Comparison of ENCODE assay signal across 8 cellular contexts in genomic region chr6:132820629-132821381, GRCh38. TPM values are rescaled to one million over a fixed set of nuclear protein-coding genes. Genes with fewer than 3 reads are reported as not detected.
DNase-seq lines count a peak whose midpoint lies in the region; ATAC-seq, FAIRE-seq and TF ChIP-seq lines count a peak whose summit lies in the region.

No MANE protein-coding gene starts in this region.

- intact Hi-C loops in prostate gland (cut with DNase I), result loop anchor here (10.0 kb wide), 2 partner anchors 684 to 1274 kb away; no protein-coding TSS in a partner anchor

- no peaks in the 10 kb centered on the region for H4K20me1 ChIP-seq in H9 (ENCODE audit: control insufficient read depth, insufficient read depth, insufficient read length)

- no peak for TF ChIP-seq POLR2A in gastroesophageal sphincter (IDR thresholded peaks at IDR 0.05)
- TF ChIP-seq POLR2A in prostate gland (IDR thresholded peaks at IDR 0.05), result no peak

- no peak overlapping the region for H3K56ac ChIP-seq in H9 (ENCODE audit: insufficient read length, low read depth, low read length)

- no peak overlapping the region for H2AFZ ChIP-seq in H9 (ENCODE audit: low read length)

- peak overlapping the region; percentile 24 to 94 (median 27); a peak in 5 of 7 replicates for H3K27ac Mint-ChIP-seq in H9

- H3K4me2 ChIP-seq in H9 (ENCODE audit: insufficient read depth, insufficient read length, low read length), result no peak overlapping the region

- H4K91ac ChIP-seq in H9 (ENCODE audit: insufficient read length, low read depth, low read length), result no peak overlapping the region

- H2BK5ac ChIP-seq in H9 (ENCODE audit: insufficient read length, low read length), result no peak overlapping the region

- no peak overlapping the region for H2BK20ac ChIP-seq in H9 (ENCODE audit: low read depth, low read length, poor library complexity, severe bottlenecking)

- H3K27me3 ChIP-seq in H9 (ENCODE audit: insufficient read depth, low read length), result no peaks in the 10 kb centered on the region
- H3K27me3 ChIP-seq in gastroesophageal sphincter, result no peaks in the 10 kb centered on the region
- no peaks in the 10 kb centered on the region for H3K27me3 ChIP-seq in prostate gland (replicated peaks; ENCODE audit: insufficient read depth)

- H3K9me3 Mint-ChIP-seq in H9, result no peaks in the 10 kb centered on the region

- H3K36me3 ChIP-seq in gastroesophageal sphincter, result peaks cover 0 to 42% of the 10 kb centered on the region in 2 donors
- H3K36me3 ChIP-seq in prostate gland, result no peaks in the 10 kb centered on the region

- H3K27ac ChIP-seq in H9 (ENCODE audit: insufficient read length, low read depth, low read length) (peak overlapping the region; percentile 27), gastroesophageal sphincter (peak overlapping the region in 3 of 4 donors; percentile 15 to 56 (median 43)), prostate gland (no peak overlapping the region)

- DNase-seq in AG20443 (ENCODE audit: low spot score), result peak; percentile 16
- DNase-seq in H9, result peak; percentile 35
- DNase-seq in D721Med (ENCODE audit: insufficient read length, low spot score), result no peak
- no peak for DNase-seq in prostate gland (ENCODE audit: low spot score)

- H3K4ac ChIP-seq in H9 (ENCODE audit: low read depth, low read length), result no peak overlapping the region

- no peaks in the 10 kb centered on the region for H3K23me2 ChIP-seq in H9 (ENCODE audit: insufficient read length, low read depth, low read length, poor library complexity, severe bottlenecking)

- H3K4me3 ChIP-seq in gastroesophageal sphincter (no peak overlapping the region), prostate gland (no peak overlapping the region)

- H3K27me3 Mint-ChIP-seq in H9 (ENCODE audit: low read depth), result no peaks in the 10 kb centered on the region

- no CpG with 5 or more reads among the region's 5 CpGs for WGBS in H9 (ENCODE audit: extremely low coverage, insufficient read length, low lambda C conversion rate)
- WGBS in gastroesophageal sphincter (ENCODE audit: low coverage in 1 of 2), 2 donors, result 48 to 61% methylated on average over 5 of the region's 5 CpGs
- WGBS in prostate gland, result 65% methylated on average over 5 of the region's 5 CpGs

- no peak overlapping the region for H3T11ph ChIP-seq in H9 (ENCODE audit: low read length)

- H3K36me3 Mint-ChIP-seq in H9 (ENCODE audit: insufficient read depth in 1 of 3, low read depth in 3 of 3), result peaks cover 26 to 41% (median 38%) of the 10 kb centered on the region in 3 experiments

- H2BK120ac ChIP-seq in H9 (ENCODE audit: low read depth, low read length, poor library complexity, severe bottlenecking), result no peak overlapping the region

- H2BK15ac ChIP-seq in H9 (ENCODE audit: low read depth, low read length), result no peak overlapping the region

- no peak overlapping the region for H3K14ac ChIP-seq in H9 (ENCODE audit: insufficient read depth, low read length)

- FAIRE-seq in TTC549 (lab: Jason Lieb, UNC) (peak; percentile 32), D721Med (lab: Jason Lieb, UNC) (no peak)

- no peak overlapping the region for H3K4me3 Mint-ChIP-seq in H9

- H2BK12ac ChIP-seq in H9 (ENCODE audit: insufficient read length, low read depth, low read length), result no peak overlapping the region

- no peaks in the 10 kb centered on the region for H3K79me1 ChIP-seq in H9 (ENCODE audit: insufficient read depth, low read depth, low read length, poor library complexity, severe bottlenecking)

- H3K18ac ChIP-seq in H9 (ENCODE audit: insufficient read length, low read depth, low read length), result no peak overlapping the region

- TF ChIP-seq CTCF in H9 (conservative IDR thresholded peaks at IDR 0.05) (no peak), gastroesophageal sphincter (IDR thresholded peaks at IDR 0.05) (no peak), D721Med (IDR thresholded peaks at IDR 0.05; ENCODE audit: insufficient read depth, missing control alignments) (no peak), prostate gland (IDR thresholded peaks at IDR 0.05) (no peak)

- H3K23ac ChIP-seq in H9 (ENCODE audit: insufficient read length, low read depth, low read length), result no peak overlapping the region

- ATAC-seq in gastroesophageal sphincter, result no peak
- no peak for ATAC-seq in HG03342 (IDR thresholded peaks at IDR 0.05; ENCODE audit: unreplicated experiment)
- no peak for ATAC-seq in HG03439 (IDR thresholded peaks at IDR 0.05; ENCODE audit: unreplicated experiment)

- no peak overlapping the region for H3K9ac ChIP-seq in H9 (ENCODE audit: extremely low read depth, insufficient read length, low read length)

- H3K4me1 ChIP-seq in H9 (ENCODE audit: insufficient read depth, low read length), result no peaks in the 10 kb centered on the region
- H3K4me1 ChIP-seq in gastroesophageal sphincter, result peaks cover 7 to 60% (median 8%) of the 10 kb centered on the region in 3 donors
- H3K4me1 ChIP-seq in prostate gland (replicated peaks), result peaks cover 13% of the 10 kb centered on the region

- no peak overlapping the region for H4K8ac ChIP-seq in H9 (replicated peaks; ENCODE audit: insufficient read length, low read depth, low read length)

- no peaks in the 10 kb centered on the region for H3K9me3 ChIP-seq in H9 (ENCODE audit: control insufficient read depth, low read depth, low read length)
- no peaks in the 10 kb centered on the region for H3K9me3 ChIP-seq in gastroesophageal sphincter
- H3K9me3 ChIP-seq in prostate gland, result no peaks in the 10 kb centered on the region

- no peak overlapping the region for H2AK5ac ChIP-seq in H9 (ENCODE audit: insufficient read length, low read length)

- no peak overlapping the region for H4K5ac ChIP-seq in H9 (ENCODE audit: insufficient read length, low read depth, low read length)

- no peak for TF ChIP-seq EP300 in gastroesophageal sphincter (IDR thresholded peaks at IDR 0.05)

- H3K4me1 Mint-ChIP-seq in H9, result peaks cover 27 to 29% of the 10 kb centered on the region in 2 experiments

- H3K79me2 ChIP-seq in H9 (ENCODE audit: insufficient read depth, low read length), result peaks cover under 1% of the 10 kb centered on the region; the same call in 1 of the 2 replicates

RNA-seq across cellular contexts. Expression of gene RPS12, which starts 6.4 kb away (rescaled TPM):
- 1,381 and 1,382 TPM in 2 replicates for total RNA-seq in H9 (2021)
- 1,000 to 10,000 TPM in 3 of 4 donors, 100 to 1,000 TPM in 1; 757 to 2,446 (median 1,718) TPM for total RNA-seq in gastroesophageal sphincter
- total RNA-seq in prostate gland, result 1,000 to 10,000 TPM in 1 of 2 donors, 100 to 1,000 TPM in 1; 943 to 2,133 TPM

RNA-seq across cellular contexts. Expression of gene SLC18B1, which starts 22.4 kb away (rescaled TPM):
- total RNA-seq in H9 (2021), result 18.1 and 19.8 TPM in 2 replicates
- total RNA-seq in gastroesophageal sphincter, result 10 to 100 TPM in 1 of 4 donors, 1 to 10 TPM in 3; 7.1 to 12.9 (median 8.9) TPM
- 1 to 10 TPM; 5.4 to 7.7 TPM for total RNA-seq in prostate gland

Comparison
In these comparisons a context has a peak if more than half of its experiments do, and no peak if none do; other contexts are left out.
1. DNase-seq: peak in AG20443 (single experiment) and H9 (single experiment); none in D721Med (single experiment) and prostate gland (single experiment).
2. H3K27ac ChIP-seq: peak in H9 (single experiment) and gastroesophageal sphincter (3 of 4); none in prostate gland (0 of 2).